In the genomic region with DNA sequence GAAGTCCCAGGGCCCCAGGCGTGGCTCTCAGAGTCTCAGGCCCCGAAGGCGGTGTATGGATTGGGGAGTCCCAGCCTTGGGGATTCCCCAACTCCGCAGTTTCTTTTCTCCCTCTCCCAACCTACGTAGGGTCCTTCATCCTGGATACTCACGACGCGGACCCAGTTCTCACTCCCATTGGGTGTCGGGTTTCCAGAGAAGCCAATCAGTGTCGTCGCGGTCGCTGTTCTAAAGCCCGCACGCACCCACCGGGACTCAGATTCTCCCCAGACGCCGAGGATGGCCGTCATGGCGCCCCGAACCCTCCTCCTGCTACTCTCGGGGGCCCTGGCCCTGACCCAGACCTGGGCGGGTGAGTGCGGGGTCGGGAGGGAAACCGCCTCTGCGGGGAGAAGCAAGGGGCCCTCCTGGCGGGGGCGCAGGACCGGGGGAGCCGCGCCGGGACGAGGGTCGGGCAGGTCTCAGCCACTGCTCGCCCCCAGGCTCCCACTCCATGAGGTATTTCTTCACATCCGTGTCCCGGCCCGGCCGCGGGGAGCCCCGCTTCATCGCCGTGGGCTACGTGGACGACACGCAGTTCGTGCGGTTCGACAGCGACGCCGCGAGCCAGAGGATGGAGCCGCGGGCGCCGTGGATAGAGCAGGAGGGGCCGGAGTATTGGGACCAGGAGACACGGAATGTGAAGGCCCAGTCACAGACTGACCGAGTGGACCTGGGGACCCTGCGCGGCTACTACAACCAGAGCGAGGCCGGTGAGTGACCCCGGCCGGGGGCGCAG, we compare ENCODE assay signal across 8 cellular contexts. TPM values are rescaled to one million over a fixed set of nuclear protein-coding genes. Genes with fewer than 3 reads are reported as not detected.
DNase-seq lines count a peak whose midpoint lies in the region; ATAC-seq, FAIRE-seq and TF ChIP-seq lines count a peak whose summit lies in the region.

A gene (plus strand): TSS at position 258 of the 778 bp plus-strand sequence. CDS start 22 bp downstream, at position 280.

- peak within 1 kb of the TSS; percentile 92 for H3K4me3 Mint-ChIP-seq in activated naive CD8-positive, alpha-beta T cell treated with anti-CD3 and anti-CD28 coated beads, Interleukin-2, amount 50 U/mL, for 24 hours

- peaks cover 50% of the 10 kb centered on the region for H3K4me1 Mint-ChIP-seq in activated naive CD8-positive, alpha-beta T cell treated with anti-CD3 and anti-CD28 coated beads, Interleukin-2, amount 50 U/mL, for 24 hours

- peak; percentile 84 for ATAC-seq in HG02759 (IDR thresholded peaks at IDR 0.05; ENCODE audit: unreplicated experiment)
- peak; percentile 94 for ATAC-seq in activated naive CD8-positive, alpha-beta T cell treated with anti-CD3 and anti-CD28 coated beads, Interleukin-2, amount 50 U/mL, for 24 hours
- ATAC-seq in Right ventricle myocardium superior (ENCODE audit: poor library complexity), result peak; percentile 99
- peak; percentile 97 to 99 (median 98) for ATAC-seq in pancreas

- H3K27ac ChIP-seq in pancreas, result peak within 1 kb of the TSS in 3 of 4 donors; percentile 42 to 76 (median 73)
- peak within 1 kb of the TSS; percentile 84 to 87 (median 84) for H3K27ac ChIP-seq in thyroid gland

- no peak for FAIRE-seq in pancreas (lab: Jason Lieb, UNC)

- 0% methylated on average over 56 to 61 of the region's 68 CpGs for WGBS in pancreas, 2 donors
- 0 to 1% methylated on average over 25 of the region's 68 CpGs for WGBS in thyroid gland, 2 donors

- peaks cover 43% of the 10 kb centered on the region for H3K36me3 Mint-ChIP-seq in activated naive CD8-positive, alpha-beta T cell treated with anti-CD3 and anti-CD28 coated beads, Interleukin-2, amount 50 U/mL, for 24 hours (ENCODE audit: low read depth)

- H3K4me1 ChIP-seq in pancreas (no peaks in the 10 kb centered on the region), thyroid gland (peaks cover 0 to 9% of the 10 kb centered on the region in 2 donors)

- TF ChIP-seq POLR2A in thyroid gland (IDR thresholded peaks at IDR 0.05), result peak; percentile 69 to 96

- H3K27me3 Mint-ChIP-seq in activated naive CD8-positive, alpha-beta T cell treated with anti-CD3 and anti-CD28 coated beads, Interleukin-2, amount 50 U/mL, for 24 hours, result no peaks in the 10 kb centered on the region

- TF ChIP-seq CTCF in GM12865 (IDR thresholded peaks at IDR 0.05; ENCODE audit: insufficient read depth, low read depth, low read length, missing control alignments) (no peak), pancreas (IDR thresholded peaks at IDR 0.05) (no peak), thyroid gland (IDR thresholded peaks at IDR 0.05) (no peak)

- H3K27me3 ChIP-seq in pancreas (no peaks in the 10 kb centered on the region), thyroid gland (no peaks in the 10 kb centered on the region)

- peaks cover 3% of the 10 kb centered on the region for H3K9me3 Mint-ChIP-seq in activated naive CD8-positive, alpha-beta T cell treated with anti-CD3 and anti-CD28 coated beads, Interleukin-2, amount 50 U/mL, for 24 hours

- intact Hi-C loops in Right ventricle myocardium superior (cut with DNase I), result no loop called here
- intact Hi-C loops in pancreas (cut with DNase I), result no loop called here
- intact Hi-C loops in thyroid gland (cut with DNase I), result no loop called here

- H3K27ac Mint-ChIP-seq in activated naive CD8-positive, alpha-beta T cell treated with anti-CD3 and anti-CD28 coated beads, Interleukin-2, amount 50 U/mL, for 24 hours, result peak within 1 kb of the TSS; percentile 99

- no peaks in the 10 kb centered on the region for H3K36me3 ChIP-seq in pancreas
- no peaks in the 10 kb centered on the region for H3K36me3 ChIP-seq in thyroid gland

- peak; percentile 97 for DNase-seq in GM12865 (ENCODE audit: low read depth)
- DNase-seq in NCI-H1417 (lab: John Stamatoyannopoulos, UW), result peak; percentile 84 to 94 (median 88)
- DNase-seq in SW480 (ENCODE audit: low spot score), result peak; percentile 89
- peak; percentile 90 for DNase-seq in activated naive CD8-positive, alpha-beta T cell treated with anti-CD3 and anti-CD28 coated beads, Interleukin-2, amount 50 U/mL, for 24 hours
- peak; percentile 96 for DNase-seq in Right ventricle myocardium superior
- peak; percentile 87 to 92 (median 89) for DNase-seq in pancreas
- peak; percentile 92 to 95 for DNase-seq in thyroid gland

- H3K4me3 ChIP-seq in GM12865 (ENCODE audit: low read depth, low read length) (peak within 1 kb of the TSS; percentile 94), pancreas (peak within 1 kb of the TSS in 3 of 4 donors; percentile 26 to 39 (median 29)), thyroid gland (replicated peaks in 1 of 3) (peak within 1 kb of the TSS in 2 of 3 donors; percentile 15 to 71)

- H3K9me3 ChIP-seq in pancreas (no peaks in the 10 kb centered on the region), thyroid gland (no peaks in the 10 kb centered on the region)

RNA-seq across cellular contexts. Expression of the gene that starts here (rescaled TPM):
- total RNA-seq in Right ventricle myocardium superior, result 222 TPM
- total RNA-seq in pancreas, result 100 to 1,000 TPM in 2 of 6 donors, 10 to 100 TPM in 4; 63.7 to 374 (median 79.2) TPM
- 100 to 1,000 TPM; 220 to 350 TPM for polyA plus RNA-seq in pancreas
- 100 to 1,000 TPM; 398 to 842 (median 578) TPM for total RNA-seq in thyroid gland

Comparison
In these comparisons a context has a peak if more than half of its experiments do, and no peak if none do; other contexts are left out.
1. Peak in every context shown above with its lines: DNase-seq, ATAC-seq, H3K4me3 ChIP-seq and H3K27ac ChIP-seq.
2. H3K4me3 ChIP-seq: peak in every context shown above with its lines; median percentile 94 in GM12865; 43 in thyroid gland; 29 in pancreas.